In the genomic region with DNA sequence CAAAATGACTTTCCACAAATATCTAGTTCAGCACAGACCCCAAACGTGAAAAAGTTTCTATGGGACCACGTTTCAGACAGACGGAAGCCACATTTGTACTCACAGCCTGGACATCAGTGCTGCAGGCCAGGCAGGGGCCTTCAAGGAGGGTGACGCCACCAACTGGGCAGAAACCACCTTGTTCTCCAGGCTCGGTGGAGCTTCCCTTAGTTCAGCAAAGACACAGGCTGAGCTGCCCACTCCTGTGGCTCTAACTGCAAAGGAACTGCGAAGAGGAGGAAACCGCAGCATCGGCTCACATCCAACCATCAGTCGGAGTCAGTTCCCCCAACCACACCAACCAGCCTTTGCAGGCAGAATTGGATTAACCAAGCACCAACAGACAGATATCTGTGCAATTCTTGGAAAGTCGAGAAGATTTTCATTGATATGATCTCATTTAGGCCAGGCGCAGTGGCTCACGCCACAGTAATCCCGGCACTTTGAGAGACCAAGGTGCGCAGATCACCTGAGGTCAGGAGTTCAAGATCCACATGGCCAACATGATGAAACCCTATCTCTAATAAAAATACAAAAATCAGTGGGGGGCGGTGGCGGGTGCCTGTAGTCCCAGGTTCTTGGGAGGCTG, we compare ENCODE assay signal across 16 cellular contexts.
"Had no signal": no experiment of that assay in that cellular context is flagged by ENCODE, and none has a peak within 500 bp of the region (broad histone marks: within the 10 kb centered on the region; RNA-seq: fewer than 3 reads in every experiment).

No MANE protein-coding gene starts in this region.

- H3K9me3 Mint-ChIP-seq: activated T-cell treated with anti-CD3 and anti-CD28 coated beads, Interleukin-2, amount 50 U/mL, for 72 hours had no signal

- H3K9me3 ChIP-seq: left lung, prostate gland, right atrium auricular region, tibial nerve, uterus had no signal

- H3K36me3 ChIP-seq: left lung, prostate gland, right atrium auricular region, tibial nerve, uterus had no signal

- H3K4me3 Mint-ChIP-seq: activated naive CD8-positive, alpha-beta T cell; activated T-cell treated with anti-CD3 and anti-CD28 coated beads, Interleukin-2, amount 50 U/mL, for 72 hours had no signal

- DNase-seq: activated CD4-positive, alpha-beta T cell treated with anti-CD3 and anti-CD28 coated beads for 1 hour; activated gamma-delta T cell treated with Interleukin-2 at 50 U/mL for 16 hours; activated T-cell treated with anti-CD3 and anti-CD28 coated beads, Interleukin-2, amount 50 U/mL, for 72 hours; effector memory CD4-positive, alpha-beta T cell; hippocampal formation; left lung; stimulated activated naive CD8-positive, alpha-beta T cell treated with anti-CD3 and anti-CD28 coated beads, Interleukin-15, Interleukin-2, amounts not matched to agents 100 U/mL and 50 U/mL, for 24 hours; substantia nigra; T1000; uterus had no signal

- ATAC-seq: activated T-cell treated with anti-CD3 and anti-CD28 coated beads, Interleukin-2, amount 50 U/mL, for 72 hours; left lung; stimulated activated naive CD8-positive, alpha-beta T cell treated with anti-CD3 and anti-CD28 coated beads, Interleukin-15, Interleukin-2, amounts not matched to agents 100 U/mL and 50 U/mL, for 24 hours had no signal

- H3K27ac ChIP-seq: epithelial cell of prostate, left lung, prostate gland, right atrium auricular region, skin epidermis, tibial nerve, uterus had no signal

- H3K4me1 ChIP-seq: left lung, prostate gland, right atrium auricular region, tibial nerve, uterus had no signal

- H3K4me3 ChIP-seq: left lung, prostate gland, right atrium auricular region, skin epidermis, tibial nerve, uterus had no signal

- H3K27me3 Mint-ChIP-seq: activated naive CD8-positive, alpha-beta T cell had no signal

- H3K36me3 Mint-ChIP-seq: activated naive CD8-positive, alpha-beta T cell had no signal

- H3K27me3 ChIP-seq: left lung, right atrium auricular region, tibial nerve, uterus had no signal

- H3K27ac Mint-ChIP-seq: activated naive CD8-positive, alpha-beta T cell; activated T-cell treated with anti-CD3 and anti-CD28 coated beads, Interleukin-2, amount 50 U/mL, for 72 hours had no signal
